8 cellular contexts compared by ENCODE assay signal in genomic region chr17:412211-413015, GRCh38. TPM values are rescaled to one million over a fixed set of nuclear protein-coding genes. Genes with fewer than 3 reads are reported as not detected.
DNase-seq lines count a peak whose midpoint lies in the region; ATAC-seq and TF ChIP-seq lines count a peak whose summit lies in the region.

No MANE protein-coding gene starts in this region.

- H3K27ac ChIP-seq in adrenal gland (peak overlapping the region in 2 of 5 donors; percentile 42 to 44), spleen (peak overlapping the region in 7 of 8 donors; percentile 33 to 81 (median 68))

- H3K27me3 ChIP-seq in adrenal gland = no peaks in the 10 kb centered on the region
- H3K27me3 ChIP-seq in spleen (replicated peaks in 1 of 7) = peaks cover 0 to 19% (median 0%) of the 10 kb centered on the region in 7 donors

- H3K9me3 ChIP-seq in adrenal gland (replicated peaks in 1 of 3) = no peaks in the 10 kb centered on the region
- no peaks in the 10 kb centered on the region for H3K9me3 ChIP-seq in spleen

- intact Hi-C loops in adrenal gland (cut with DNase I) (loop anchor here (2.0 to 5.0 kb wide), 2 partner anchors 285 to 286 kb away; no protein-coding TSS in a partner anchor), spleen (cut with DNase I; ENCODE audit: low total_unique reads) (loop anchor here (5.0 kb wide), 1 partner anchor 290 kb away; no protein-coding TSS in a partner anchor)

- peaks cover 0 to 7% of the 10 kb centered on the region in 2 donors for H3K36me3 ChIP-seq in adrenal gland (replicated peaks in 1 of 2)
- no peaks in the 10 kb centered on the region for H3K36me3 ChIP-seq in spleen

- H3K4me3 ChIP-seq in adrenal gland = no peak overlapping the region
- peak overlapping the region in 2 of 8 donors; percentile 6 to 44 for H3K4me3 ChIP-seq in spleen

- TF ChIP-seq POLR2A in adrenal gland (IDR thresholded peaks at IDR 0.05) = no peak
- no peak for TF ChIP-seq POLR2A in spleen (IDR thresholded peaks at IDR 0.05)

- H3K4me1 ChIP-seq in adrenal gland (replicated peaks in 1 of 2) (peaks cover 24 to 26% of the 10 kb centered on the region in 2 donors), spleen (peaks cover 19 to 81% (median 59%) of the 10 kb centered on the region in 6 donors)

- DNase-seq in ELR (ENCODE audit: low read depth) = peak; percentile 74
- DNase-seq in KBM-7 = peak; percentile 71
- DNase-seq in SKM-1 (lab: John Stamatoyannopoulos, UW; ENCODE audit: unreplicated experiment) = peak; percentile 5
- peak; percentile 58 to 80 (median 72) for DNase-seq in adrenal gland
- DNase-seq in hippocampal formation (lab: John Stamatoyannopoulos, UW) = peak; percentile 7 to 53
- no peak for DNase-seq in spleen
- DNase-seq in occipital lobe (lab: John Stamatoyannopoulos, UW) = no peak

- ATAC-seq in GM18502 (IDR thresholded peaks at IDR 0.05; ENCODE audit: poor library complexity, unreplicated experiment) = no peak

- TF ChIP-seq CTCF in adrenal gland (IDR thresholded peaks at IDR 0.05) (peak; percentile 72 to 93 (median 82)), spleen (IDR thresholded peaks at IDR 0.05 in 8 of 11, conservative IDR thresholded peaks at IDR 0.05 in 3 of 11) (peak; percentile 65 to 87 (median 80))

- 27 to 45% (median 38%) methylated on average over 7 to 15 of the region's 15 CpGs for WGBS in adrenal gland, 4 donors
- WGBS in spleen, 5 donors = 24 to 35% (median 34%) methylated on average over 15 of the region's 15 CpGs

- in situ Hi-C loops in KBM-7 (cut with MboI; ENCODE audit: low pct_unique_long_range_greater_than_20kb, low sequenced_read_pairs) = no loop called here

RNA-seq across cellular contexts. Expression of gene RFLNB, which starts 33.3 kb away (rescaled TPM):
- 10 to 100 TPM in 7 of 8 donors, 1 to 10 TPM in 1; 5.4 to 18.0 (median 12.3) TPM for total RNA-seq in adrenal gland
- polyA plus RNA-seq in adrenal gland = 10 to 100 TPM in 2 of 3 donors, 1 to 10 TPM in 1; 6.9 to 15.0 (median 10.1) TPM
- 10 to 100 TPM; 19.5 to 47.1 (median 29.6) TPM for total RNA-seq in spleen
- 10 to 100 TPM in 1 of 3 donors, 1 to 10 TPM in 2; 3.0 to 11.8 (median 4.1) TPM for polyA plus RNA-seq in spleen
- 28.1 TPM for total RNA-seq in occipital lobe

RNA-seq across cellular contexts. Expression of gene RPH3AL, which starts 59.8 kb away (rescaled TPM):
- total RNA-seq in adrenal gland (10 to 100 TPM; 23.5 to 79.2 (median 40.7) TPM), spleen (100 to 1,000 TPM in 1 of 7 donors, 10 to 100 TPM in 6; 44.2 to 182 (median 58.6) TPM), occipital lobe (1.1 TPM)
- polyA plus RNA-seq in adrenal gland (10 to 100 TPM in 1 of 3 donors, 1 to 10 TPM in 2; 7.7 to 19.9 (median 9.3) TPM), spleen (10 to 100 TPM in 1 of 3 donors, 1 to 10 TPM in 2; 4.8 to 27.1 (median 7.4) TPM)

Comparison
In these comparisons a context has a peak if more than half of its experiments do, and no peak if none do; other contexts are left out.
1. DNase-seq: peak in ELR (single experiment), KBM-7 (single experiment), SKM-1 (single experiment), adrenal gland (7 of 7) and hippocampal formation (2 of 2); none in spleen (single experiment) and occipital lobe (single experiment).
2. RNA of gene RPH3AL, which starts 59.8 kb away (total RNA-seq): 44.2 to 182 TPM in spleen and 23.5 to 79.2 TPM in adrenal gland; 1.1 TPM in occipital lobe (single experiment); every median in the first group is over 10 times any median in the second.